Comparison of ENCODE assay signal across 28 cellular contexts in the genomic region with DNA sequence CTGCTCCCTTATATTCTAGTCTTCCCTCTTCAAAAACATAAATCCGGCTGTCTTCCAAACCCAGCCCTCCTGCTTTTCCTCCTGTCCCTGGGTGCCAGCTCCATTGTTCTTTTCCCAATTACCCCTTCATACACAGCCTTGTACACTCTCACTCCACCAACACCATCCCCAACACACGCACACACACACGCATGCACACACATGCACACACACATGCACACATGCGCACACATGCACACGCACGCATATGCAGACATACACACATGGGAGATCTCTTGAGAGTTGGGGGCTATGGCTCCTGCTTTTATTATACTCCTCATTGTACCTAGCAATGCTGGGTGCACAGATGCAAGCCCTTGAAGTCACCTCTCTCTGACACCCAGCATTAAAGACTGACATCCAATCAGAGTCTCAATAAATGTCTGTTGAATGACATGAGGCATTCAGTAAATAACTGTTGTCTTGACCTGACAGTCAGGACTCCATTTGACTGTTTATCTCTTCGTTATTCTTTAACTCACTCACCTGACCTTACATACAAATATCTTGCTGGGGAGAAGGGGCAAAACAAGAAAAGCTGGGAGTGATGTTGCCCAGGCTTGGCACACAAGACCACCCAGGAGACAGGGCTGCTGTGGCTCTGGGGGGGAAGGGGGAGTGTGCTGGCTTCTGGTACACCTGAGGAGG. TPM values are rescaled to one million over a fixed set of nuclear protein-coding genes. Genes with fewer than 3 reads are reported as not detected.
DNase-seq lines count a peak whose midpoint lies in the region; ATAC-seq and TF ChIP-seq lines count a peak whose summit lies in the region.
"Had no signal": no experiment of that assay in that cellular context is flagged by ENCODE, and none has a peak within 500 bp of the region (broad histone marks: within the 10 kb centered on the region; RNA-seq: fewer than 3 reads in every experiment).

No MANE protein-coding gene starts in this region.

- peaks cover 26% of the 10 kb centered on the region for H3K4me1 Mint-ChIP-seq in brain
- no peaks in the 10 kb centered on the region for H3K4me1 Mint-ChIP-seq in activated CD4-positive, alpha-beta memory T cell treated with anti-CD3 and anti-CD28 coated beads for 36 hours (ENCODE audit: low read depth)
- H3K4me1 Mint-ChIP-seq: activated naive CD4-positive, alpha-beta T cell treated with anti-CD3 and anti-CD28 coated beads, Interleukin-2, amount 50 U/mL, for 24 hours; memory B cell had no signal

- POLR2A ChIA-PET in HEK293 (lab: Yijun Ruan, JAX): no interaction called here
- POLR2A ChIA-PET in activated CD4-positive, alpha-beta memory T cell treated with anti-CD3 and anti-CD28 coated beads for 36 hours (lab: Charles Lee): no interaction called here

- H3K27ac ChIP-seq in HEK293 (ENCODE audit: extremely low read depth, low read depth, low read length): no peak overlapping the region
- no peak overlapping the region for H3K27ac ChIP-seq in mesendoderm (ENCODE audit: low read depth, low read length)
- H3K27ac ChIP-seq in thyroid gland: peak overlapping the region in 2 of 3 donors; percentile 18 to 31
- H3K27ac ChIP-seq: neutrophil, prostate gland, sigmoid colon, stomach, tibial nerve had no signal

- no peak for DNase-seq in mesendoderm
- no peak for DNase-seq in thyroid gland
- DNase-seq in activated CD4-positive, alpha-beta memory T cell treated with anti-CD3 and anti-CD28 coated beads for 36 hours: no peak
- no peak for DNase-seq in HT-29 (ENCODE audit: low spot score)
- DNase-seq: activated CD4-positive, alpha-beta memory T cell treated with anti-CD3 and anti-CD28 coated beads, Interleukin-2, amount 10 ng/mL, durations not matched to agents 7 days and 5 days; activated CD4-positive, CD25-positive, alpha-beta regulatory T cell treated with anti-CD3 and anti-CD28 coated beads, Interleukin-2, amount 50 U/mL, for 72 hours; amniotic stem cell; immature natural killer cell; left colon; NCI-H1436 treated with DMSO at 0.1 percent for 48 hours; NCI-H2107; NCI-H345; NCI-H69; Right ventricle myocardium superior; sigmoid colon; stimulated activated CD4-positive, alpha-beta T cell treated with anti-CD3 and anti-CD28 coated beads, Interleukin-4, amount 100 ng/mL, for 1 hour; T-helper 2 cell had no signal

- H3K27me3 ChIP-seq in mesendoderm (ENCODE audit: insufficient read depth, low read length, poor library complexity) (no peaks in the 10 kb centered on the region), thyroid gland (no peaks in the 10 kb centered on the region)
- H3K27me3 ChIP-seq: breast epithelium, sigmoid colon had no signal

- peaks cover 6% of the 10 kb centered on the region for H3K27me3 Mint-ChIP-seq in brain
- H3K27me3 Mint-ChIP-seq in activated CD4-positive, alpha-beta memory T cell treated with anti-CD3 and anti-CD28 coated beads for 36 hours: peaks cover 12% of the 10 kb centered on the region

- H3K36me3 ChIP-seq in HEK293 (ENCODE audit: control insufficient read depth in 2 of 2, insufficient read depth in 1 of 2, low read length in 2 of 2) (no peaks in the 10 kb centered on the region), mesendoderm (ENCODE audit: control insufficient read depth, insufficient read depth, low read length) (no peaks in the 10 kb centered on the region), thyroid gland (no peaks in the 10 kb centered on the region)
- H3K36me3 ChIP-seq: breast epithelium, neutrophil, prostate gland, sigmoid colon, stomach, tibial nerve had no signal

- peaks cover 2% of the 10 kb centered on the region; the same call in 1 of the 2 replicates for H3K4me1 ChIP-seq in HEK293 (ENCODE audit: control insufficient read depth, insufficient read depth, low read length)
- H3K4me1 ChIP-seq in mesendoderm (ENCODE audit: control insufficient read depth, low read depth, low read length): peaks cover 11% of the 10 kb centered on the region
- H3K4me1 ChIP-seq in thyroid gland: peaks cover 28 to 47% of the 10 kb centered on the region in 2 donors

- peak overlapping the region in 3 of 5 experiments; percentile 16 to 44 (median 22) for H3K27ac Mint-ChIP-seq in brain
- H3K27ac Mint-ChIP-seq in activated CD4-positive, alpha-beta memory T cell treated with anti-CD3 and anti-CD28 coated beads for 36 hours: no peak overlapping the region
- H3K27ac Mint-ChIP-seq: activated CD4-positive, alpha-beta memory T cell treated with anti-CD3 and anti-CD28 coated beads, Interleukin-2, amount 10 ng/mL, durations not matched to agents 7 days and 5 days; activated naive CD4-positive, alpha-beta T cell treated with anti-CD3 and anti-CD28 coated beads, Interleukin-2, amount 50 U/mL, for 24 hours; activated T-helper 2 cell treated with anti-CD3 and anti-CD28 coated beads, Interferon-gamma antibody, Interleukin-2, Interleukin-4, amounts not matched to agents 10 μg/mL and 5 μg/mL and 100 μg/mL, durations not matched to agents 14 hours and 24 hours and 36 hours; immature natural killer cell; memory B cell had no signal

- no peak for TF ChIP-seq POLR2A in thyroid gland (IDR thresholded peaks at IDR 0.05)

- H3K4me2 ChIP-seq in mesendoderm (ENCODE audit: low read length): no peak overlapping the region

- H3K9me3 ChIP-seq in HEK293 (ENCODE audit: control insufficient read depth, insufficient read depth, low read depth, low read length): no peaks in the 10 kb centered on the region
- H3K9me3 ChIP-seq in thyroid gland: no peaks in the 10 kb centered on the region
- H3K9me3 ChIP-seq: breast epithelium, neutrophil, prostate gland, sigmoid colon, stomach, tibial nerve had no signal

- no peak overlapping the region for H3K9ac ChIP-seq in mesendoderm (ENCODE audit: low read length)

- H2BK15ac ChIP-seq in mesendoderm (replicated peaks; ENCODE audit: low read depth): no peak overlapping the region

- H3K79me2 ChIP-seq in mesendoderm (ENCODE audit: control insufficient read depth, insufficient read depth, low read length): no peaks in the 10 kb centered on the region

- no peak overlapping the region for H2BK120ac ChIP-seq in mesendoderm (ENCODE audit: low read depth, low read length)

- no peaks in the 10 kb centered on the region for H3K79me1 ChIP-seq in mesendoderm (ENCODE audit: low read length)

- peak overlapping the region in 1 of 5 experiments; percentile 34 for H3K4me3 Mint-ChIP-seq in brain
- H3K4me3 Mint-ChIP-seq in activated CD4-positive, alpha-beta memory T cell treated with anti-CD3 and anti-CD28 coated beads for 36 hours: no peak overlapping the region
- H3K4me3 Mint-ChIP-seq: activated CD4-positive, alpha-beta memory T cell treated with anti-CD3 and anti-CD28 coated beads, Interleukin-2, amount 10 ng/mL, durations not matched to agents 7 days and 5 days; activated naive CD4-positive, alpha-beta T cell treated with anti-CD3 and anti-CD28 coated beads, Interleukin-2, amount 50 U/mL, for 24 hours; immature natural killer cell; memory B cell had no signal

- H3K36me3 Mint-ChIP-seq in brain: no peaks in the 10 kb centered on the region
- H3K36me3 Mint-ChIP-seq in activated CD4-positive, alpha-beta memory T cell treated with anti-CD3 and anti-CD28 coated beads for 36 hours: no peaks in the 10 kb centered on the region
- H3K36me3 Mint-ChIP-seq: activated naive CD4-positive, alpha-beta T cell treated with anti-CD3 and anti-CD28 coated beads, Interleukin-2, amount 50 U/mL, for 24 hours; immature natural killer cell; memory B cell had no signal

- no peak overlapping the region for H2AK5ac ChIP-seq in mesendoderm (ENCODE audit: low read length)

- TF ChIP-seq CTCF in HEK293 (tag by site-specific recombination; IDR thresholded peaks at IDR 0.05) (no peak), brain (conservative IDR thresholded peaks at IDR 0.05) (no peak), thyroid gland (IDR thresholded peaks at IDR 0.05) (no peak)

- no peak overlapping the region for H4K8ac ChIP-seq in mesendoderm (ENCODE audit: low read depth, low read length)

- H2BK5ac ChIP-seq in mesendoderm (ENCODE audit: low read length): no peak overlapping the region

- ATAC-seq in GM21360 (IDR thresholded peaks at IDR 0.05; ENCODE audit: unreplicated experiment): no peak
- ATAC-seq: left colon had no signal

- CTCF ChIA-PET in HEK293 (lab: Yijun Ruan, JAX): interaction anchor here (0.8 kb wide), 1 partner anchor 290 kb away, joined by 3 read pairs; no protein-coding TSS in a partner anchor
- CTCF ChIA-PET in activated CD4-positive, alpha-beta memory T cell treated with anti-CD3 and anti-CD28 coated beads for 36 hours (lab: Charles Lee): no interaction called here

- no peak overlapping the region for H3K23ac ChIP-seq in mesendoderm (ENCODE audit: low read length)

- intact Hi-C loops in thyroid gland (cut with DNase I): no loop called here
- intact Hi-C loops in activated CD4-positive, alpha-beta memory T cell treated with anti-CD3 and anti-CD28 coated beads for 36 hours (cut with micrococcal nuclease): no loop called here

- H3K56ac ChIP-seq in mesendoderm (ENCODE audit: low read length): peak overlapping the region; percentile 53

- no peak overlapping the region for H3K4me3 ChIP-seq in HEK293 (ENCODE audit: low read depth, low read length)
- H3K4me3 ChIP-seq in mesendoderm (ENCODE audit: low read length): no peak overlapping the region
- no peak overlapping the region for H3K4me3 ChIP-seq in thyroid gland (replicated peaks in 1 of 3)
- H3K4me3 ChIP-seq: breast epithelium, prostate gland, sigmoid colon, stomach, tibial nerve had no signal

- no peak overlapping the region for H4K5ac ChIP-seq in mesendoderm (ENCODE audit: low read length)

- H3K4ac ChIP-seq in mesendoderm (ENCODE audit: low read depth, low read length): no peak overlapping the region

- H3K9me3 Mint-ChIP-seq in brain: peaks cover 0 to 6% (median 0%) of the 10 kb centered on the region in 5 experiments
- no peaks in the 10 kb centered on the region for H3K9me3 Mint-ChIP-seq in activated CD4-positive, alpha-beta memory T cell treated with anti-CD3 and anti-CD28 coated beads for 36 hours
- H3K9me3 Mint-ChIP-seq: activated CD4-positive, alpha-beta memory T cell treated with anti-CD3 and anti-CD28 coated beads, Interleukin-2, amount 10 ng/mL, durations not matched to agents 7 days and 5 days; activated naive CD4-positive, alpha-beta T cell treated with anti-CD3 and anti-CD28 coated beads, Interleukin-2, amount 50 U/mL, for 24 hours; activated T-helper 2 cell treated with anti-CD3 and anti-CD28 coated beads, Interferon-gamma antibody, Interleukin-2, Interleukin-4, amounts not matched to agents 10 μg/mL and 5 μg/mL and 100 μg/mL, durations not matched to agents 14 hours and 24 hours and 36 hours; immature natural killer cell; memory B cell had no signal

- no peak overlapping the region for H3K18ac ChIP-seq in mesendoderm (ENCODE audit: low read length)

- WGBS in mesendoderm (ENCODE audit: extremely low coverage, insufficient coverage, low lambda C conversion rate): 100% methylated on average over 2 of the region's 7 CpGs
- 96% methylated on average over 7 of the region's 7 CpGs for WGBS in thyroid gland, 2 donors

RNA-seq across cellular contexts. Expression of a gene that starts 16.0 kb away (rescaled TPM):
- polyA plus RNA-seq in brain (ENCODE audit: insufficient read depth, low read depth, low replicate concordance): 0.19 TPM
- 0.17 TPM for polyA plus RNA-seq in mesendoderm (2013, experiment 1 of 2)
- polyA plus RNA-seq in mesendoderm (2013, experiment 2 of 2): 0.07 TPM
- 1 to 10 TPM in 1 of 4 donors, under 1 TPM in 3; 0.44 to 1.0 (median 0.82) TPM for total RNA-seq in thyroid gland
- not detected for total RNA-seq in activated CD4-positive, alpha-beta memory T cell treated with anti-CD3 and anti-CD28 coated beads for 36 hours
- 0.29 TPM in 1 of 2 replicates, not detected in the other for total RNA-seq in HT-29 (2014; rRNA removed; shearing (Covaris generic))
- total RNA-seq: activated CD4-positive, alpha-beta memory T cell treated with anti-CD3 and anti-CD28 coated beads, Interleukin-2, amount 10 ng/mL, durations not matched to agents 7 days and 5 days; activated T-helper 2 cell treated with anti-CD3 and anti-CD28 coated beads, Interferon-gamma antibody, Interleukin-2, Interleukin-4, amounts not matched to agents 10 μg/mL and 5 μg/mL and 100 μg/mL, durations not matched to agents 14 hours and 24 hours and 36 hours had no signal

Comparison
In these comparisons a context has a peak if more than half of its experiments do, and no peak if none do; other contexts are left out.
1. H3K27ac ChIP-seq: peak in thyroid gland (2 of 3); none in HEK293 (single experiment) and mesendoderm (single experiment).